Comparison of ENCODE assay signal across 1 cellular context in the genomic region with DNA sequence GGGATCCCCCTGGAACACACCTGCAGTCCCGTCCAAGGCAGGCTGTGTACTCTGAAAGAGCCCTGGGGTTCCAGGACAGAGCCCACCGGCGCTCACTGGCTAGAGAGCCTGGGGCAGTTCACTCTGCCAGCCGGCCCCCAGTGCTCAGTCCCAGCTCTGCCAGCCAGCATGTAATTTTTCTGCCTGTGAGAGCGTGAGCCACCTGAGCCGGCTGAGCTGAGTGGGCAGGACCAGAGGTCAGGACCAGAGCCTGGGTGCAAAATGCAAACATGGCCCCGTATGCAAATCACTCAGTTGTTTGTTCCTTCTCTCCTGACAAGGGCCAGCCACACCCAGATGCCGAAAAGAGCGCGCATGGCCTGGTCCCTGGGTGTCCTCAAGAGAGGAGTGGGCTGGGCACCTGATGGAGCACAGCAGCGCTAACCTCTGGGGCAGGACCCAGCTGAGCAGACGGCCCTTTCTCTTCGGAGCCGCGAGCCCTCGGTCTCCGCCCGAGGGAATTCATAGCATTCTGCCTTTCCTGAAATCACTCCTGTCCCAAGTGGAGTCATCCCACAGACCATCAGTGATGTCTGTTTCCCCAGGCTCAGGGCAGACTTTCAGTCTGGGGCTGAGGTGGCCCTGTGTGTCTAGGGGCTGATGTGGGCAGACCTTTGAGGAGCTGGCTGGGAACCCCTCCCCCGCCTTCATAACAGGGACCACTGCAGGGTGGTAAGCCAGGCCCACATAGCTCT.
TF ChIP-seq lines count a peak whose summit lies in the region.

No MANE protein-coding gene starts in this region.

TF ChIP-seq in HepG2, 621 proteins besides CTCF, POLR2A, EP300 and RAD21 (continued from another document and continues in another):
- TF ChIP-seq, protein P1, sequence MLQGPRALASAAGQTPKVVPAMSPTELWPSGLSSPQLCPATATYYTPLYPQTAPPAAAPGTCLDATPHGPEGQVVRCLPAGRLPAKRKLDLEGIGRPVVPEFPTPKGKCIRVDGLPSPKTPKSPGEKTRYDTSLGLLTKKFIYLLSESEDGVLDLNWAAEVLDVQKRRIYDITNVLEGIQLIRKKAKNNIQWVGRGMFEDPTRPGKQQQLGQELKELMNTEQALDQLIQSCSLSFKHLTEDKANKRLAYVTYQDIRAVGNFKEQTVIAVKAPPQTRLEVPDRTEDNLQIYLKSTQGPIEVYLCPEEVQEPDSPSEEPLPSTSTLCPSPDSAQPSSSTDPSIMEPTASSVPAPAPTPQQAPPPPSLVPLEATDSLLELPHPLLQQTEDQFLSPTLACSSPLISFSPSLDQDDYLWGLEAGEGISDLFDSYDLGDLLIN (CRISPR knock-in tag; IDR thresholded peaks at IDR 0.05; ENCODE audit: borderline replicate concordance) = no peak
- TF ChIP-seq ARHGAP35 (CRISPR knock-in tag; IDR thresholded peaks at IDR 0.05; ENCODE audit: borderline replicate concordance) (no peak), SMAD3 (CRISPR knock-in tag; IDR thresholded peaks at IDR 0.05) (no peak), ZNF556 (CRISPR knock-in tag; IDR thresholded peaks at IDR 0.05; ENCODE audit: borderline replicate concordance) (no peak), ZNF230 (CRISPR knock-in tag; IDR thresholded peaks at IDR 0.05) (no peak), ZNF614 (CRISPR knock-in tag; IDR thresholded peaks at IDR 0.05; ENCODE audit: borderline replicate concordance) (0 out of 2 replicates have a peak, but pooled peaks have one; percentile 16), REXO4 (CRISPR knock-in tag; IDR thresholded peaks at IDR 0.05; ENCODE audit: borderline replicate concordance) (no peak), THYN1 (CRISPR knock-in tag; IDR thresholded peaks at IDR 0.05; ENCODE audit: borderline replicate concordance, low read depth) (no peak), ZNF891 (CRISPR knock-in tag; IDR thresholded peaks at IDR 0.05) (no peak), ZNF350 (CRISPR knock-in tag; IDR thresholded peaks at IDR 0.05; ENCODE audit: borderline replicate concordance, low read depth) (no peak; the same call in 1 of the 2 replicates), RFX1 (IDR thresholded peaks at IDR 0.05) (no peak), MED13 (CRISPR knock-in tag; IDR thresholded peaks at IDR 0.05) (no peak), ZNF180 (CRISPR knock-in tag; IDR thresholded peaks at IDR 0.05; ENCODE audit: borderline replicate concordance, low read depth) (no peak), ZNF672 (CRISPR knock-in tag; IDR thresholded peaks at IDR 0.05) (no peak), NONO (IDR thresholded peaks at IDR 0.05) (no peak), NONO (CRISPR knock-in tag; conservative IDR thresholded peaks at IDR 0.05) (no peak), EED (CRISPR knock-in tag; IDR thresholded peaks at IDR 0.05) (no peak), ZFY (CRISPR knock-in tag; IDR thresholded peaks at IDR 0.05) (no peak; the same call in 1 of the 2 replicates), ZMYM3 (CRISPR knock-in tag; IDR thresholded peaks at IDR 0.05) (no peak), SOX6 (IDR thresholded peaks at IDR 0.05) (no peak), SOX6 (CRISPR knock-in tag; IDR thresholded peaks at IDR 0.05) (no peak; the same call in 1 of the 2 replicates), ZNF652 (CRISPR knock-in tag; IDR thresholded peaks at IDR 0.05; ENCODE audit: borderline replicate concordance, low read depth) (no peak), ZNF232 (CRISPR knock-in tag; IDR thresholded peaks at IDR 0.05; ENCODE audit: borderline replicate concordance) (no peak), PHB2 (IDR thresholded peaks at IDR 0.05; ENCODE audit: partially characterized antibody) (no peak), ZZZ3 (CRISPR knock-in tag; IDR thresholded peaks at IDR 0.05; ENCODE audit: borderline replicate concordance) (no peak), ZNF33B (CRISPR knock-in tag; IDR thresholded peaks at IDR 0.05) (no peak), GATA4 (IDR thresholded peaks at IDR 0.05; ENCODE audit: borderline replicate concordance, low read depth) (no peak), SRSF4 (IDR thresholded peaks at IDR 0.05; ENCODE audit: low read depth, low read length, poor library complexity, severe bottlenecking) (no peak), AGO1 (IDR thresholded peaks at IDR 0.05; ENCODE audit: low read depth, low read length, poor library complexity, severe bottlenecking) (peak; percentile 42), ATAD3A (CRISPR knock-in tag; IDR thresholded peaks at IDR 0.05) (no peak), ZNF451 (CRISPR knock-in tag; IDR thresholded peaks at IDR 0.05) (no peak), ZNF530 (CRISPR knock-in tag; IDR thresholded peaks at IDR 0.05; ENCODE audit: low read depth) (no peak)
- TF ChIP-seq, protein P2, sequence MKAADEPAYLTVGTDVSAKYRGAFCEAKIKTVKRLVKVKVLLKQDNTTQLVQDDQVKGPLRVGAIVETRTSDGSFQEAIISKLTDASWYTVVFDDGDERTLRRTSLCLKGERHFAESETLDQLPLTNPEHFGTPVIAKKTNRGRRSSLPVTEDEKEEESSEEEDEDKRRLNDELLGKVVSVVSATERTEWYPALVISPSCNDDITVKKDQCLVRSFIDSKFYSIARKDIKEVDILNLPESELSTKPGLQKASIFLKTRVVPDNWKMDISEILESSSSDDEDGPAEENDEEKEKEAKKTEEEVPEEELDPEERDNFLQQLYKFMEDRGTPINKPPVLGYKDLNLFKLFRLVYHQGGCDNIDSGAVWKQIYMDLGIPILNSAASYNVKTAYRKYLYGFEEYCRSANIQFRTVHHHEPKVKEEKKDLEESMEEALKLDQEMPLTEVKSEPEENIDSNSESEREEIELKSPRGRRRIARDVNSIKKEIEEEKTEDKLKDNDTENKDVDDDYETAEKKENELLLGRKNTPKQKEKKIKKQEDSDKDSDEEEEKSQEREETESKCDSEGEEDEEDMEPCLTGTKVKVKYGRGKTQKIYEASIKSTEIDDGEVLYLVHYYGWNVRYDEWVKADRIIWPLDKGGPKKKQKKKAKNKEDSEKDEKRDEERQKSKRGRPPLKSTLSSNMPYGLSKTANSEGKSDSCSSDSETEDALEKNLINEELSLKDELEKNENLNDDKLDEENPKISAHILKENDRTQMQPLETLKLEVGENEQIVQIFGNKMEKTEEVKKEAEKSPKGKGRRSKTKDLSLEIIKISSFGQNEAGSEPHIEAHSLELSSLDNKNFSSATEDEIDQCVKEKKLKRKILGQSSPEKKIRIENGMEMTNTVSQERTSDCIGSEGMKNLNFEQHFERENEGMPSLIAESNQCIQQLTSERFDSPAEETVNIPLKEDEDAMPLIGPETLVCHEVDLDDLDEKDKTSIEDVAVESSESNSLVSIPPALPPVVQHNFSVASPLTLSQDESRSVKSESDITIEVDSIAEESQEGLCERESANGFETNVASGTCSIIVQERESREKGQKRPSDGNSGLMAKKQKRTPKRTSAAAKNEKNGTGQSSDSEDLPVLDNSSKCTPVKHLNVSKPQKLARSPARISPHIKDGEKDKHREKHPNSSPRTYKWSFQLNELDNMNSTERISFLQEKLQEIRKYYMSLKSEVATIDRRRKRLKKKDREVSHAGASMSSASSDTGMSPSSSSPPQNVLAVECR (CRISPR knock-in tag; IDR thresholded peaks at IDR 0.05; ENCODE audit: borderline replicate concordance) = no peak
- TF ChIP-seq, protein P3, sequence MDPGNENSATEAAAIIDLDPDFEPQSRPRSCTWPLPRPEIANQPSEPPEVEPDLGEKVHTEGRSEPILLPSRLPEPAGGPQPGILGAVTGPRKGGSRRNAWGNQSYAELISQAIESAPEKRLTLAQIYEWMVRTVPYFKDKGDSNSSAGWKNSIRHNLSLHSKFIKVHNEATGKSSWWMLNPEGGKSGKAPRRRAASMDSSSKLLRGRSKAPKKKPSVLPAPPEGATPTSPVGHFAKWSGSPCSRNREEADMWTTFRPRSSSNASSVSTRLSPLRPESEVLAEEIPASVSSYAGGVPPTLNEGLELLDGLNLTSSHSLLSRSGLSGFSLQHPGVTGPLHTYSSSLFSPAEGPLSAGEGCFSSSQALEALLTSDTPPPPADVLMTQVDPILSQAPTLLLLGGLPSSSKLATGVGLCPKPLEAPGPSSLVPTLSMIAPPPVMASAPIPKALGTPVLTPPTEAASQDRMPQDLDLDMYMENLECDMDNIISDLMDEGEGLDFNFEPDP (CRISPR knock-in tag; conservative IDR thresholded peaks at IDR 0.05) = no peak
- TF ChIP-seq, protein P4, sequence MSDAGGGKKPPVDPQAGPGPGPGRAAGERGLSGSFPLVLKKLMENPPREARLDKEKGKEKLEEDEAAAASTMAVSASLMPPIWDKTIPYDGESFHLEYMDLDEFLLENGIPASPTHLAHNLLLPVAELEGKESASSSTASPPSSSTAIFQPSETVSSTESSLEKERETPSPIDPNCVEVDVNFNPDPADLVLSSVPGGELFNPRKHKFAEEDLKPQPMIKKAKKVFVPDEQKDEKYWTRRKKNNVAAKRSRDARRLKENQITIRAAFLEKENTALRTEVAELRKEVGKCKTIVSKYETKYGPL (CRISPR knock-in tag; IDR thresholded peaks at IDR 0.05) = no peak
- TF ChIP-seq, protein P5, sequence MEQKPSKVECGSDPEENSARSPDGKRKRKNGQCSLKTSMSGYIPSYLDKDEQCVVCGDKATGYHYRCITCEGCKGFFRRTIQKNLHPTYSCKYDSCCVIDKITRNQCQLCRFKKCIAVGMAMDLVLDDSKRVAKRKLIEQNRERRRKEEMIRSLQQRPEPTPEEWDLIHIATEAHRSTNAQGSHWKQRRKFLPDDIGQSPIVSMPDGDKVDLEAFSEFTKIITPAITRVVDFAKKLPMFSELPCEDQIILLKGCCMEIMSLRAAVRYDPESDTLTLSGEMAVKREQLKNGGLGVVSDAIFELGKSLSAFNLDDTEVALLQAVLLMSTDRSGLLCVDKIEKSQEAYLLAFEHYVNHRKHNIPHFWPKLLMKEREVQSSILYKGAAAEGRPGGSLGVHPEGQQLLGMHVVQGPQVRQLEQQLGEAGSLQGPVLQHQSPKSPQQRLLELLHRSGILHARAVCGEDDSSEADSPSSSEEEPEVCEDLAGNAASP (CRISPR knock-in tag; IDR thresholded peaks at IDR 0.05; ENCODE audit: borderline replicate concordance) = no peak
- TF ChIP-seq, protein P6, sequence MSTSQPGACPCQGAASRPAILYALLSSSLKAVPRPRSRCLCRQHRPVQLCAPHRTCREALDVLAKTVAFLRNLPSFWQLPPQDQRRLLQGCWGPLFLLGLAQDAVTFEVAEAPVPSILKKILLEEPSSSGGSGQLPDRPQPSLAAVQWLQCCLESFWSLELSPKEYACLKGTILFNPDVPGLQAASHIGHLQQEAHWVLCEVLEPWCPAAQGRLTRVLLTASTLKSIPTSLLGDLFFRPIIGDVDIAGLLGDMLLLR (CRISPR knock-in tag; IDR thresholded peaks at IDR 0.05) = no peak
- TF ChIP-seq, protein P7, sequence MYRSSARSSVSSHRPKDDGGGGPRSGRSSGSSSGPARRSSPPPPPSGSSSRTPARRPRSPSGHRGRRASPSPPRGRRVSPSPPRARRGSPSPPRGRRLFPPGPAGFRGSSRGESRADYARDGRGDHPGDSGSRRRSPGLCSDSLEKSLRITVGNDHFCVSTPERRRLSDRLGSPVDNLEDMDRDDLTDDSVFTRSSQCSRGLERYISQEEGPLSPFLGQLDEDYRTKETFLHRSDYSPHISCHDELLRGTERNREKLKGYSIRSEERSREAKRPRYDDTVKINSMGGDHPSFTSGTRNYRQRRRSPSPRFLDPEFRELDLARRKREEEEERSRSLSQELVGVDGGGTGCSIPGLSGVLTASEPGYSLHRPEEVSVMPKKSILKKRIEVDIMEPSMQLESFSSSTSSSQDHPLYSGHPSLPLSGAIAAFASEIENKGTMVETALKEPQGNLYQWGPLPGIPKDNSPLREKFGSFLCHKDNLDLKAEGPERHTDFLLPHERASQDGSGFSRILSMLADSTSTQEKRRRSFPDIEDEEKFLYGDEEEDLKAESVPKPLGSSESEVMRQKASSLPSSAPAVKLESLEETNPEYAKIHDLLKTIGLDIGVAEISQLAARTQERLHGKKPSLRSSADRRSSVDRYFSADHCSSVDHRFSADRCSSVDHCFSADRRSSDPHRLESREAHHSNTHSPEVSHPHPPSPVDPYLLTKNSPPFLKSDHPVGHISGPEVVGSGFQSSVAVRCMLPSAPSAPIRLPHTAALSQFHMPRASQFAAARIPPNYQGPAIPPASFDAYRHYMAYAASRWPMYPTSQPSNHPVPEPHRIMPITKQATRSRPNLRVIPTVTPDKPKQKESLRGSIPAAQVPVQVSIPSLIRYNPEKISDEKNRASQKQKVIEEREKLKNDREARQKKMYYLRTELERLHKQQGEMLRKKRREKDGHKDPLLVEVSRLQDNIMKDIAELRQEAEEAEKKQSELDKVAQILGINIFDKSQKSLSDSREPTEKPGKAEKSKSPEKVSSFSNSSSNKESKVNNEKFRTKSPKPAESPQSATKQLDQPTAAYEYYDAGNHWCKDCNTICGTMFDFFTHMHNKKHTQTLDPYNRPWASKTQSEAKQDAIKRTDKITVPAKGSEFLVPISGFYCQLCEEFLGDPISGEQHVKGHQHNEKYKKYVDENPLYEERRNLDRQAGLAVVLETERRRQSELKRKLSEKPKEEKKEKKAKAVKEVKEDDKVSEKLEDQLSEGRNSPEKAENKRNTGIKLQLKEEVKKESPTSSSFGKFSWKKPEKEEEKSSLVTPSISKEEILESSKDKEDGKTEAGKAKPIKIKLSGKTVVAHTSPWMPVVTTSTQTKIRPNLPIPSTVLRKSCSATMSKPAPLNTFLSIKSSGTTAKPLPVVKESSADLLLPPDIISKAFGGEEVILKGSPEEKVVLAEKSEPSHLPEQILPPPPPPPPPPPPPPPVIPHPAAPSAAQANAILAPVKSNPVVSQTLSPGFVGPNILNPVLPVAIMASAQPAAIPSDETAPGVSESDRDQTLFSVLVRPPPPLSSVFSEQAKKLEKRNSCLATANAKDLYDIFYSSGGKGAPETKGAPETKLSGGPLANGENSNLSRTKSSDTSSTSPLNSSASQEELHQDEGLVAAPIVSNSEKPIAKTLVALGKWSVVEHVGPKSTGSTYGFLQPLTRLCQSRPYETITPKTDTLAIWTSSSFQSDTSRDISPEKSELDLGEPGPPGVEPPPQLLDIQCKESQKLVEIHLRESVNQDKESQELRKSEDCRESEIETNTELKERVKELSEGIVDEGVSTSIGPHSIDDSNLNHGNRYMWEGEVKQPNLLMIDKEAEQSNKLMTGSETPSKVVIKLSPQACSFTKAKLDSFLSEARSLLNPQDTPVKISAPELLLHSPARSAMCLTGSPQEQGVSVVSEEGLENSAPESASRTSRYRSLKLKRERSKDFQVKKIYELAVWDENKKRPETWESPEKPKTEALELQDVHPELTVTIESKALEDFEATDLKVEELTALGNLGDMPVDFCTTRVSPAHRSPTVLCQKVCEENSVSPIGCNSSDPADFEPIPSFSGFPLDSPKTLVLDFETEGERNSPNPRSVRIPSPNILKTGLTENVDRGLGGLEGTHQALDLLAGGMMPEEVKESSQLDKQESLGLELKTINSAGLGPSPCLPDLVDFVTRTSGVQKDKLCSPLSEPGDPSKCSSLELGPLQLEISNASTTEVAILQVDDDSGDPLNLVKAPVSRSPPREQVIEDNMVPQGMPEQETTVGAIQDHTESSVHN (CRISPR knock-in tag; IDR thresholded peaks at IDR 0.05) = no peak
- TF ChIP-seq, protein P8, sequence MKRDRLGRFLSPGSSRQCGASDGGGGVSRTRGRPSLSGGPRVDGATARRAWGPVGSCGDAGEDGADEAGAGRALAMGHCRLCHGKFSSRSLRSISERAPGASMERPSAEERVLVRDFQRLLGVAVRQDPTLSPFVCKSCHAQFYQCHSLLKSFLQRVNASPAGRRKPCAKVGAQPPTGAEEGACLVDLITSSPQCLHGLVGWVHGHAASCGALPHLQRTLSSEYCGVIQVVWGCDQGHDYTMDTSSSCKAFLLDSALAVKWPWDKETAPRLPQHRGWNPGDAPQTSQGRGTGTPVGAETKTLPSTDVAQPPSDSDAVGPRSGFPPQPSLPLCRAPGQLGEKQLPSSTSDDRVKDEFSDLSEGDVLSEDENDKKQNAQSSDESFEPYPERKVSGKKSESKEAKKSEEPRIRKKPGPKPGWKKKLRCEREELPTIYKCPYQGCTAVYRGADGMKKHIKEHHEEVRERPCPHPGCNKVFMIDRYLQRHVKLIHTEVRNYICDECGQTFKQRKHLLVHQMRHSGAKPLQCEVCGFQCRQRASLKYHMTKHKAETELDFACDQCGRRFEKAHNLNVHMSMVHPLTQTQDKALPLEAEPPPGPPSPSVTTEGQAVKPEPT (CRISPR knock-in tag; IDR thresholded peaks at IDR 0.05; ENCODE audit: low read depth) = no peak
